ENCODE assay signal across 23 cellular contexts in the genomic region with DNA sequence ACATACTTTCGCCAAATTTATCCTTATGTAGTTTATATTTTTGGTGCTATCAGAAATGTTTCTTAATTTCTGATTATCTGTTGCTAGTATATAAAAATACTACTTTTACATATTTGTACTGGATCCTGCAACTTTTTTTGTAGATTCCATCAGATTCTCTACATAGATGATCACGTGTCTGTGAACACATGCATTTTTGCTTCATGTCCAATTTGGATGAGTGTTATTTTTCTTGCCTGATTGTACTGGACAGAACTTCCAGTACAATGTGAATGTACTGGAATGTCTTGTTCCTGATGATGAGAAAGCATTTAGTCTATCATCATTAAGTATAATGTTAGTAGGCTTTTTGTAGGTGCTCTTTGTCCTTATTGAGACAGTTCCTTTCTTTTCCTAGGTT. TPM values are rescaled to one million over a fixed set of nuclear protein-coding genes. Genes with fewer than 3 reads are reported as not detected.
"Had no signal": no experiment of that assay in that cellular context is flagged by ENCODE, and none has a peak within 500 bp of the region (broad histone marks: within the 10 kb centered on the region; RNA-seq: fewer than 3 reads in every experiment).

No MANE protein-coding gene starts in this region.

- H3K27ac ChIP-seq: dorsolateral prefrontal cortex, gastrocnemius medialis, lower lobe of right lung, prostate gland, right atrium auricular region, thoracic aorta, vagina had no signal

- H3K27ac Mint-ChIP-seq: naive thymus-derived CD8-positive, alpha-beta T cell; nephron progenitor cell; stimulated activated memory B cell treated with anti-CD40 and anti-IgM and Interleukin-4, amounts not matched to agents 10 μg/mL and 1 μg/mL and 100 μg/mL, for 72 hours; stimulated activated naive CD8-positive, alpha-beta T cell treated with anti-CD3 and anti-CD28 coated beads, Interleukin-15, Interleukin-2, amounts not matched to agents 100 ng/mL and 50 ng/mL, for 24 hours had no signal

- DNase-seq: dorsolateral prefrontal cortex; effector CD4-positive, alpha-beta T cell; gastrocnemius medialis; head of caudate nucleus; left ventricle myocardium superior; lower lobe of right lung; naive thymus-derived CD8-positive, alpha-beta T cell; nephron progenitor cell; nucleus accumbens; stimulated activated CD4-positive, alpha-beta T cell treated with anti-CD3 and anti-CD28 coated beads, Interleukin-4, amount 100 ng/mL, for 4 hours; trophoblast cell had no signal

- H3K9me3 Mint-ChIP-seq: naive thymus-derived CD8-positive, alpha-beta T cell; nephron progenitor cell; stimulated activated memory B cell treated with anti-CD40 and anti-IgM and Interleukin-4, amounts not matched to agents 10 μg/mL and 1 μg/mL and 100 μg/mL, for 72 hours; stimulated activated naive CD8-positive, alpha-beta T cell treated with anti-CD3 and anti-CD28 coated beads, Interleukin-15, Interleukin-2, amounts not matched to agents 100 ng/mL and 50 ng/mL, for 24 hours had no signal

- H3K36me3 ChIP-seq: gastrocnemius medialis, lower lobe of right lung, prostate gland, right atrium auricular region, thoracic aorta, vagina had no signal

- H3K4me1 Mint-ChIP-seq: naive thymus-derived CD8-positive, alpha-beta T cell; nephron progenitor cell; stimulated activated memory B cell treated with anti-CD40 and anti-IgM and Interleukin-4, amounts not matched to agents 10 μg/mL and 1 μg/mL and 100 μg/mL, for 72 hours had no signal

- H3K9me3 ChIP-seq: gastrocnemius medialis, lower lobe of right lung, prostate gland, right atrium auricular region, thoracic aorta, vagina had no signal

- H3K4me1 ChIP-seq: gastrocnemius medialis, lower lobe of right lung, prostate gland, vagina had no signal

- H3K27me3 Mint-ChIP-seq: stimulated activated naive CD8-positive, alpha-beta T cell treated with anti-CD3 and anti-CD28 coated beads, Interleukin-15, Interleukin-2, amounts not matched to agents 100 ng/mL and 50 ng/mL, for 24 hours had no signal

- H3K4me3 ChIP-seq: dorsolateral prefrontal cortex, gastrocnemius medialis, lower lobe of right lung, prostate gland, right atrium auricular region, thoracic aorta, vagina had no signal

- H3K4me3 Mint-ChIP-seq: naive thymus-derived CD8-positive, alpha-beta T cell; nephron progenitor cell; stimulated activated memory B cell treated with anti-CD40 and anti-IgM and Interleukin-4, amounts not matched to agents 10 μg/mL and 1 μg/mL and 100 μg/mL, for 72 hours; stimulated activated naive CD8-positive, alpha-beta T cell treated with anti-CD3 and anti-CD28 coated beads, Interleukin-15, Interleukin-2, amounts not matched to agents 100 ng/mL and 50 ng/mL, for 24 hours had no signal

- ATAC-seq: gastrocnemius medialis; left ventricle myocardium superior; lower lobe of right lung; naive thymus-derived CD8-positive, alpha-beta T cell; sciatic nerve; stimulated activated memory B cell treated with anti-CD40 and anti-IgM and Interleukin-4, amounts not matched to agents 10 μg/mL and 1 μg/mL and 100 μg/mL, for 72 hours had no signal

- H3K36me3 Mint-ChIP-seq: naive thymus-derived CD8-positive, alpha-beta T cell; stimulated activated memory B cell treated with anti-CD40 and anti-IgM and Interleukin-4, amounts not matched to agents 10 μg/mL and 1 μg/mL and 100 μg/mL, for 72 hours had no signal

- H3K27me3 ChIP-seq: right atrium auricular region, vagina had no signal

RNA-seq across cellular contexts. Expression of a gene that starts 51.5 kb away (rescaled TPM):
- total RNA-seq: gastrocnemius medialis, glomerular endothelial cell, left ventricle myocardium superior, lower lobe of right lung, mesenteric fat pad, myocyte, right atrium auricular region, sciatic nerve, skeletal muscle tissue, thoracic aorta, ureter, vagina had no signal
- polyA plus RNA-seq: naive thymus-derived CD8-positive, alpha-beta T cell had no signal
